13 cellular contexts compared by ENCODE assay signal in genomic region chr14:33457617-33458016, GRCh38.
"Had no signal": no experiment of that assay in that cellular context is flagged by ENCODE, and none has a peak within 500 bp of the region (broad histone marks: within the 10 kb centered on the region; RNA-seq: fewer than 3 reads in every experiment).

No MANE protein-coding gene starts in this region.

- ATAC-seq: activated CD4-positive, alpha-beta T cell treated with anti-CD3 and anti-CD28 coated beads for 36 hours had no signal

- H3K27me3 ChIP-seq: neural progenitor cell, ovary, thyroid gland, vagina had no signal

- DNase-seq: activated CD4-positive, alpha-beta memory T cell treated with anti-CD3 and anti-CD28 coated beads, Interleukin-2, amount 10 ng/mL, durations not matched to agents 7 days and 5 days; activated CD4-positive, alpha-beta T cell treated with anti-CD3 and anti-CD28 coated beads for 36 hours; activated CD8-positive, alpha-beta memory T cell treated with anti-CD3 and anti-CD28 coated beads, Interleukin-2, amount 50 U/mL, for 4 hours; activated naive CD8-positive, alpha-beta T cell treated with anti-CD3 and anti-CD28 coated beads, Interleukin-2, amount 10 ng/mL, durations not matched to agents 7 days and 5 days; aorta; effector CD4-positive, alpha-beta T cell; ovary; small intestine; T1000; thyroid gland had no signal

- H3K27ac ChIP-seq: neural progenitor cell, ovary, thyroid gland, vagina, VCaP had no signal
